In the genomic region with DNA sequence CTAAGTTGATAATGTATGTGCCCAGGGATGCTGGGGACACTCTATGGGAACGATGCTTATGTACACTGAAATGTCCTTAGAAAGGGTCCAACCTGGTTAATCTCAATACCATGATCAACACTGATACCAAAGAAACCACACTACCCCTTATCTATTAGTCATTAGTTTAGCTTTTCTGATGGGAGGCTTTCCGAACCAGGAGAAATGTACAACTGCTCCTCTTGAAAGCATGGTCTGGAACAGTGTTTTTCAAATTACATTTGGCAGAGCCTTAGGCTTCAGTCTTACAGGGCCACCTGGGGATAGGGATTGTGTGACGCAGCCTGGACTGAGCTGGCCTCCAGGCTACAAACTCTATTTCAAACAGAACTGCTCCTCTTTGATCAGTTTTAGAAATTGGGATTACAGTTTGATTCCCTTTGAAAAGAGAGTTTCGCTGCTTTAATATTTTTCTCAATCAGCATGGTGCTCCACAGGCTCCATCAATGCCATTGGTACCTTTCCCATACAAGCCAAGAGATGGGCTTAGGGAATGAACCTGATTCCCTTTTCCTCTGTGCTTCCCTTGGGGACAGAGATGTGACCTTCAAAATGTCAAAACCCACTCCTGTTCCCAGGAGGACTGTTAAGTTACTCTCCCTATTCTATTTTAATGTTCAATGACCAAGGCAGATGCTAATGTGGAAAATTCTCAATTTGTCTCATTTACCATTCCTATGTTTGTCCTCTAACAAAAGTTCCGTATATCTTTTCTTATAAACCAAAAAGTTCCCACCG, we compare ENCODE assay signal across 25 cellular contexts.
"Had no signal": no experiment of that assay in that cellular context is flagged by ENCODE, and none has a peak within 500 bp of the region (broad histone marks: within the 10 kb centered on the region; RNA-seq: fewer than 3 reads in every experiment).

No MANE protein-coding gene starts in this region.

- H3K9me3 ChIP-seq: adrenal gland, neutrophil, suprapubic skin, transverse colon had no signal

- ATAC-seq: activated CD4-positive, CD25-positive, alpha-beta regulatory T cell treated with anti-CD3 and anti-CD28 coated beads, Interleukin-2, amount 50 U/mL, for 24 hours; effector memory CD8-positive, alpha-beta T cell; T-helper 17 cell had no signal

- H3K36me3 ChIP-seq: adrenal gland, brain microvascular endothelial cell, neutrophil, spleen, suprapubic skin, transverse colon, WERI-Rb-1 had no signal

- H3K27me3 ChIP-seq: adrenal gland, brain microvascular endothelial cell, neutrophil, spleen, suprapubic skin, transverse colon had no signal

- DNase-seq: activated CD4-positive, alpha-beta T cell treated with anti-CD3 and anti-CD28 coated beads for 48 hours; activated CD4-positive, alpha-beta T cell treated with anti-CD3 and anti-CD28 coated beads, Interleukin-2, amount 50 U/mL, for 48 hours; activated CD8-positive, alpha-beta memory T cell treated with anti-CD3 and anti-CD28 coated beads, Interleukin-2, amount 50 U/mL, for 4 hours; activated effector memory CD4-positive, alpha-beta T cell treated with anti-CD3 and anti-CD28 coated beads, Interleukin-2, amount 50 U/mL, for 16 hours; activated naive CD4-positive, alpha-beta T cell treated with anti-CD3 and anti-CD28 coated beads for 36 hours; activated naive CD8-positive, alpha-beta T cell treated with anti-CD3 and anti-CD28 coated beads for 36 hours; activated T-cell treated with anti-CD3 and anti-CD28 coated beads, Interleukin-2, amount 50 U/mL, for 1 hour; brain microvascular endothelial cell; caudate nucleus; cortex of kidney; effector memory CD8-positive, alpha-beta T cell; erythroblast; foreskin fibroblast; mammary epithelial cell; retina; spleen; stimulated activated naive CD4-positive, alpha-beta T cell; T-helper 17 cell; T1000; transverse colon; WERI-Rb-1 had no signal

- H3K27ac ChIP-seq: adrenal gland, brain microvascular endothelial cell, neutrophil, spleen, suprapubic skin, transverse colon, WERI-Rb-1 had no signal

- H3K4me1 ChIP-seq: adrenal gland, spleen, suprapubic skin, transverse colon had no signal

- H3K4me3 ChIP-seq: adrenal gland, spleen, suprapubic skin, transverse colon had no signal
